9 cellular contexts compared by ENCODE assay signal in genomic region chr5:39057745-39058144, GRCh38. TPM values are rescaled to one million over a fixed set of nuclear protein-coding genes. Genes with fewer than 3 reads are reported as not detected.
DNase-seq lines count a peak whose midpoint lies in the region; ATAC-seq and TF ChIP-seq lines count a peak whose summit lies in the region.
"Had no signal": no experiment of that assay in that cellular context is flagged by ENCODE, and none has a peak within 500 bp of the region (broad histone marks: within the 10 kb centered on the region; RNA-seq: fewer than 3 reads in every experiment).

No MANE protein-coding gene starts in this region.

- no peaks in the 10 kb centered on the region for H3K27me3 Mint-ChIP-seq in activated CD4-positive, alpha-beta T cell treated with anti-CD3 and anti-CD28 coated beads, Interleukin-2, amount 10 ng/mL, durations not matched to agents 7 days and 5 days
- H3K27me3 Mint-ChIP-seq in stimulated activated memory B cell treated with anti-CD40 and anti-IgM and Interleukin-4, amounts not matched to agents 10 μg/mL and 1 μg/mL and 100 μg/mL, for 72 hours: no peaks in the 10 kb centered on the region

- H3K4me3 ChIP-seq in coronary artery (peak overlapping the region; percentile 22), WERI-Rb-1 (ENCODE audit: low read depth, low read length) (no peak overlapping the region)

- peak overlapping the region; percentile 57 for H3K27ac Mint-ChIP-seq in activated CD4-positive, alpha-beta T cell treated with anti-CD3 and anti-CD28 coated beads, Interleukin-2, amount 10 ng/mL, durations not matched to agents 7 days and 5 days
- no peak overlapping the region for H3K27ac Mint-ChIP-seq in stimulated activated memory B cell treated with anti-CD40 and anti-IgM and Interleukin-4, amounts not matched to agents 10 μg/mL and 1 μg/mL and 100 μg/mL, for 72 hours

- no peaks in the 10 kb centered on the region for H3K27me3 ChIP-seq in WERI-Rb-1 (ENCODE audit: insufficient read depth, low read depth, severe bottlenecking)

- peaks cover 29% of the 10 kb centered on the region for H3K4me1 Mint-ChIP-seq in activated CD4-positive, alpha-beta T cell treated with anti-CD3 and anti-CD28 coated beads, Interleukin-2, amount 10 ng/mL, durations not matched to agents 7 days and 5 days
- H3K4me1 Mint-ChIP-seq in stimulated activated memory B cell treated with anti-CD40 and anti-IgM and Interleukin-4, amounts not matched to agents 10 μg/mL and 1 μg/mL and 100 μg/mL, for 72 hours: peaks cover 42% of the 10 kb centered on the region

- TF ChIP-seq CTCF in coronary artery (IDR thresholded peaks at IDR 0.05) (no peak), GM10266 (IDR thresholded peaks at IDR 0.05; ENCODE audit: control insufficient read depth, insufficient read depth, low read depth, missing control alignments) (no peak), WERI-Rb-1 (IDR thresholded peaks at IDR 0.05; ENCODE audit: low read depth, low read length) (no peak)

- no peaks in the 10 kb centered on the region; the same call in none of the 2 replicates for H3K36me3 ChIP-seq in WERI-Rb-1

- no peaks in the 10 kb centered on the region for H3K9me3 ChIP-seq in WERI-Rb-1 (ENCODE audit: severe bottlenecking)

- peaks cover 17% of the 10 kb centered on the region for H3K36me3 Mint-ChIP-seq in activated CD4-positive, alpha-beta T cell treated with anti-CD3 and anti-CD28 coated beads, Interleukin-2, amount 10 ng/mL, durations not matched to agents 7 days and 5 days (ENCODE audit: low read depth)
- H3K36me3 Mint-ChIP-seq in stimulated activated memory B cell treated with anti-CD40 and anti-IgM and Interleukin-4, amounts not matched to agents 10 μg/mL and 1 μg/mL and 100 μg/mL, for 72 hours: peaks cover 5% of the 10 kb centered on the region

- CTCF ChIA-PET in activated CD4-positive, alpha-beta T cell treated with anti-CD3 and anti-CD28 coated beads, Interleukin-2, amount 10 ng/mL, durations not matched to agents 7 days and 5 days (lab: Charles Lee): no interaction called here

- ATAC-seq in HG03342 (IDR thresholded peaks at IDR 0.05; ENCODE audit: unreplicated experiment): peak; percentile 55
- ATAC-seq in stimulated activated memory B cell treated with anti-CD40 and anti-IgM and Interleukin-4, amounts not matched to agents 10 μg/mL and 1 μg/mL and 100 μg/mL, for 72 hours: no peak

- H3K4me3 Mint-ChIP-seq in activated CD4-positive, alpha-beta T cell treated with anti-CD3 and anti-CD28 coated beads, Interleukin-2, amount 10 ng/mL, durations not matched to agents 7 days and 5 days: peak overlapping the region; percentile 70
- peak overlapping the region; percentile 0 for H3K4me3 Mint-ChIP-seq in stimulated activated memory B cell treated with anti-CD40 and anti-IgM and Interleukin-4, amounts not matched to agents 10 μg/mL and 1 μg/mL and 100 μg/mL, for 72 hours

- POLR2A ChIA-PET in activated CD4-positive, alpha-beta T cell treated with anti-CD3 and anti-CD28 coated beads, Interleukin-2, amount 10 ng/mL, durations not matched to agents 7 days and 5 days (lab: Charles Lee): no interaction called here

- H3K9me3 Mint-ChIP-seq in activated CD4-positive, alpha-beta T cell treated with anti-CD3 and anti-CD28 coated beads, Interleukin-2, amount 10 ng/mL, durations not matched to agents 7 days and 5 days: no peaks in the 10 kb centered on the region
- no peaks in the 10 kb centered on the region for H3K9me3 Mint-ChIP-seq in stimulated activated memory B cell treated with anti-CD40 and anti-IgM and Interleukin-4, amounts not matched to agents 10 μg/mL and 1 μg/mL and 100 μg/mL, for 72 hours

- H3K27ac ChIP-seq in coronary artery (no peak overlapping the region), WERI-Rb-1 (no peak overlapping the region)

- no peak for DNase-seq in activated CD4-positive, alpha-beta T cell treated with anti-CD3 and anti-CD28 coated beads, Interleukin-2, amount 10 ng/mL, durations not matched to agents 7 days and 5 days
- DNase-seq in activated CD4-positive, alpha-beta T cell treated with anti-CD3 and anti-CD28 coated beads, Interleukin-2, amount 50 U/mL, for 4 hours: no peak
- no peak for DNase-seq in coronary artery (ENCODE audit: low spot score)
- DNase-seq in GM10266 (ENCODE audit: extremely low spot score): no peak
- DNase-seq in WERI-Rb-1: no peak
- DNase-seq in HCEC 1CT: no peak
- DNase-seq: nucleus accumbens had no signal

RNA-seq across cellular contexts. Expression of gene RICTOR, which starts 16.5 kb away (rescaled TPM):
- 10 to 100 TPM; 48.1 to 48.5 TPM for total RNA-seq in activated CD4-positive, alpha-beta T cell treated with anti-CD3 and anti-CD28 coated beads, Interleukin-2, amount 10 ng/mL, durations not matched to agents 7 days and 5 days
